14 cellular contexts compared by ENCODE assay signal in the genomic region with DNA sequence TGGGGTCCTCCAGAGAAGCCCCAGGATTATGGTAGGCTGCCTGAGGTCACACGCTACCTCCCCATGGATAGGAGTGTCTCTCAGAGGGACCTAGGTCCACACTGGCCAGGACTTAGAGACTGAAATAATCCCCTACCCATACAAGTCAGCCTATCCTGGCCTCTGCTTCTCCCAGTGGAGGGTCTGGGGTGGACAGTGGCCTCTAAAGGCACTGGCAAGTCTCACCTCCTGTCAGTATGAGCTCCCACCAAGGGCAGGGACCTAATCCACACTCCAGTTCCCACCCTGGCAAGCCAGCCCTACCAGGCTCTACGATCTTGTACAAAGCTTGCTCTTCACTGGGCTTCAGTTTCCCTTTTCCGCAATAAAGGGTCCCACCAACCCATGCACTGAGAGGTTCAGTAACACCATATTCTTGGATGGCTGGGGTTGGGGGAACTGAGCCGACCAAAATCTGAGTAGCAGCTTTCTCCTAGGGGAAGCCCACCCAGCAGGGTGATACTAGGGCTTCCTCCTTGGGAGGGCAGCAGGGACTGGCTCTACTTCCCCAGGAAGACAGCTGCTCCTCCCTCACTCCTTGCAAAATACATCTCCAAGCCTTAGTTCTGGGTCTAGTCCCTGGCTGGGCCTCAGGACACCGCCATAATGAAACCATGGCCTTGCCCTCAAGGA. TPM values are rescaled to one million over a fixed set of nuclear protein-coding genes. Genes with fewer than 3 reads are reported as not detected.
A peak's percentile ranks its signal among the peaks of the same experiment; 100 is the strongest.
DNase-seq lines count a peak whose midpoint lies in the region; ATAC-seq and TF ChIP-seq lines count a peak whose summit lies in the region.
"Had no signal": no experiment of that assay in that cellular context is flagged by ENCODE, and none has a peak within 500 bp of the region (broad histone marks: within the 10 kb centered on the region; RNA-seq: fewer than 3 reads in every experiment).

No MANE protein-coding gene starts in this region.

- 76 to 82% (median 79%) methylated on average over 5 of the region's 5 CpGs for WGBS in heart left ventricle, 4 donors

- intact Hi-C loops in heart left ventricle (cut with DNase I): no loop called here
- intact Hi-C loops in activated T-helper 2 cell treated with anti-CD3 and anti-CD28 coated beads, Interferon-gamma antibody, Interleukin-2, Interleukin-4, amounts not matched to agents 10 μg/mL and 5 μg/mL and 100 μg/mL, durations not matched to agents 14 hours and 24 hours and 36 hours (cut with micrococcal nuclease): no loop called here

- no peaks in the 10 kb centered on the region for H3K27me3 ChIP-seq in heart left ventricle
- no peaks in the 10 kb centered on the region for H3K27me3 ChIP-seq in right atrium auricular region
- no peaks in the 10 kb centered on the region for H3K27me3 ChIP-seq in muscle layer of duodenum (ENCODE audit: low read depth, low read length)
- H3K27me3 ChIP-seq: tibial nerve had no signal

- H3K4me1 ChIP-seq in heart left ventricle (peaks cover 5 to 93% (median 81%) of the 10 kb centered on the region in 12 donors), right atrium auricular region (peaks cover 0 to 75% of the 10 kb centered on the region in 2 donors), muscle layer of duodenum (ENCODE audit: control insufficient read depth in 1 of 2, insufficient read depth in 2 of 2, low read length in 2 of 2) (peaks cover 22 to 40% of the 10 kb centered on the region in 2 donors)

- no peak for ATAC-seq in heart left ventricle

- no peak for TF ChIP-seq POLR2A in heart left ventricle (IDR thresholded peaks at IDR 0.05)

- H3K9me3 Mint-ChIP-seq in activated T-helper 2 cell treated with anti-CD3 and anti-CD28 coated beads, Interferon-gamma antibody, Interleukin-2, Interleukin-4, amounts not matched to agents 10 μg/mL and 5 μg/mL and 100 μg/mL, durations not matched to agents 14 hours and 24 hours and 36 hours: no peaks in the 10 kb centered on the region
- H3K9me3 Mint-ChIP-seq in type B pancreatic cell: no peaks in the 10 kb centered on the region
- H3K9me3 Mint-ChIP-seq: H9 had no signal

- DNase-seq in heart left ventricle (no peak), right atrium auricular region (ENCODE audit: low spot score) (no peak), type B pancreatic cell (ENCODE audit: extremely low spot score, unreplicated experiment) (no peak), hippocampal formation (lab: John Stamatoyannopoulos, UW) (no peak), NCI-H1417 treated with DMSO at 0.1 percent for 48 hours (lab: John Stamatoyannopoulos, UW) (no peak)
- DNase-seq in activated T-helper 2 cell treated with anti-CD3 and anti-CD28 coated beads, Interferon-gamma antibody, Interleukin-2, Interleukin-4, amounts not matched to agents 10 μg/mL and 5 μg/mL and 100 μg/mL, durations not matched to agents 14 hours and 24 hours and 36 hours (ENCODE audit: low spot score): no peak
- no peak for DNase-seq in stimulated activated CD4-positive, alpha-beta T cell treated with anti-CD3 and anti-CD28 coated beads, Interleukin-12 subunit alpha, Interleukin-12 subunit beta, amount 100 ng/mL, for 4 hours
- DNase-seq: activated effector memory CD4-positive, alpha-beta T cell treated with anti-CD3 and anti-CD28 coated beads, Interleukin-2, amount 50 U/mL, for 16 hours; H9; head of caudate nucleus; NCI-H1092 treated with DMSO at 0.1 percent for 48 hours had no signal

- TF ChIP-seq CTCF in heart left ventricle (IDR thresholded peaks at IDR 0.05): no peak
- no peak for TF ChIP-seq CTCF in right atrium auricular region (IDR thresholded peaks at IDR 0.05)
- TF ChIP-seq CTCF in type B pancreatic cell (conservative IDR thresholded peaks at IDR 0.05): no peak

- peak overlapping the region; percentile 95 for H3K4me3 Mint-ChIP-seq in activated T-helper 2 cell treated with anti-CD3 and anti-CD28 coated beads, Interferon-gamma antibody, Interleukin-2, Interleukin-4, amounts not matched to agents 10 μg/mL and 5 μg/mL and 100 μg/mL, durations not matched to agents 14 hours and 24 hours and 36 hours (ENCODE audit: low read depth)
- H3K4me3 Mint-ChIP-seq in type B pancreatic cell: peak overlapping the region; percentile 61
- H3K4me3 Mint-ChIP-seq: B cell, H9 had no signal

- H3K27ac ChIP-seq in heart left ventricle: peak overlapping the region in 8 of 12 donors; percentile 82 to 100 (median 98)
- peak overlapping the region in 1 of 2 donors; percentile 83 for H3K27ac ChIP-seq in right atrium auricular region
- H3K27ac ChIP-seq in muscle layer of duodenum (ENCODE audit: low read length): no peak overlapping the region

- peaks cover 96% of the 10 kb centered on the region for H3K36me3 Mint-ChIP-seq in activated T-helper 2 cell treated with anti-CD3 and anti-CD28 coated beads, Interferon-gamma antibody, Interleukin-2, Interleukin-4, amounts not matched to agents 10 μg/mL and 5 μg/mL and 100 μg/mL, durations not matched to agents 14 hours and 24 hours and 36 hours (ENCODE audit: low read depth)
- peaks cover 3% of the 10 kb centered on the region for H3K36me3 Mint-ChIP-seq in type B pancreatic cell

- peaks cover 27% of the 10 kb centered on the region for H3K4me1 Mint-ChIP-seq in activated T-helper 2 cell treated with anti-CD3 and anti-CD28 coated beads, Interferon-gamma antibody, Interleukin-2, Interleukin-4, amounts not matched to agents 10 μg/mL and 5 μg/mL and 100 μg/mL, durations not matched to agents 14 hours and 24 hours and 36 hours (ENCODE audit: low read depth)
- H3K4me1 Mint-ChIP-seq in type B pancreatic cell (ENCODE audit: unreplicated experiment): peaks cover 37% of the 10 kb centered on the region

- H3K27me3 Mint-ChIP-seq in activated T-helper 2 cell treated with anti-CD3 and anti-CD28 coated beads, Interferon-gamma antibody, Interleukin-2, Interleukin-4, amounts not matched to agents 10 μg/mL and 5 μg/mL and 100 μg/mL, durations not matched to agents 14 hours and 24 hours and 36 hours (ENCODE audit: low read depth): no peaks in the 10 kb centered on the region
- H3K27me3 Mint-ChIP-seq in type B pancreatic cell: peaks cover 15% of the 10 kb centered on the region
- H3K27me3 Mint-ChIP-seq: B cell had no signal

- H3K4me3 ChIP-seq in heart left ventricle (peak overlapping the region in 9 of 12 donors; percentile 63 to 95 (median 82)), right atrium auricular region (no peak overlapping the region), muscle layer of duodenum (ENCODE audit: low read depth in 1 of 2, low read length in 2 of 2) (peak overlapping the region; percentile 77 to 83)

- H3K36me3 ChIP-seq in heart left ventricle: peaks cover 0 to 58% (median 25%) of the 10 kb centered on the region in 9 donors
- peaks cover 20% of the 10 kb centered on the region for H3K36me3 ChIP-seq in right atrium auricular region
- H3K36me3 ChIP-seq in muscle layer of duodenum (ENCODE audit: control insufficient read depth in 1 of 2, insufficient read depth in 2 of 2, low read length in 2 of 2): peaks cover 27 to 30% of the 10 kb centered on the region in 2 donors

- H3K27ac Mint-ChIP-seq in activated T-helper 2 cell treated with anti-CD3 and anti-CD28 coated beads, Interferon-gamma antibody, Interleukin-2, Interleukin-4, amounts not matched to agents 10 μg/mL and 5 μg/mL and 100 μg/mL, durations not matched to agents 14 hours and 24 hours and 36 hours: peak overlapping the region; percentile 100
- H3K27ac Mint-ChIP-seq in type B pancreatic cell: no peak overlapping the region
- H3K27ac Mint-ChIP-seq: B cell had no signal

- no peaks in the 10 kb centered on the region for H3K9me3 ChIP-seq in heart left ventricle
- no peaks in the 10 kb centered on the region for H3K9me3 ChIP-seq in right atrium auricular region
- H3K9me3 ChIP-seq in muscle layer of duodenum (ENCODE audit: control insufficient read depth in 1 of 2, low read length in 2 of 2): no peaks in the 10 kb centered on the region
- H3K9me3 ChIP-seq: tibial nerve had no signal

RNA-seq across cellular contexts. Expression of a gene that starts 2.4 kb away (rescaled TPM):
- total RNA-seq in heart left ventricle (10 to 100 TPM; 10.1 to 57.0 (median 20.3) TPM), right atrium auricular region (1 to 10 TPM; 4.7 to 9.9 TPM), type B pancreatic cell (ENCODE audit: low replicate concordance) (4.1 and 7.0 TPM in 2 replicates)
- polyA plus RNA-seq in heart left ventricle: 10 to 100 TPM in 1 of 2 donors, 1 to 10 TPM in 1; 6.9 to 30.1 TPM
- 351 and 355 TPM in 2 replicates for total RNA-seq in activated T-helper 2 cell treated with anti-CD3 and anti-CD28 coated beads, Interferon-gamma antibody, Interleukin-2, Interleukin-4, amounts not matched to agents 10 μg/mL and 5 μg/mL and 100 μg/mL, durations not matched to agents 14 hours and 24 hours and 36 hours

RNA-seq across cellular contexts. Expression of a gene that starts 7.7 kb away (rescaled TPM):
- total RNA-seq in heart left ventricle (100 to 1,000 TPM; 239 to 398 (median 316) TPM), right atrium auricular region (100 to 1,000 TPM; 148 to 187 TPM), type B pancreatic cell (ENCODE audit: low replicate concordance) (40.3 and 47.0 TPM in 2 replicates)
- 100 to 1,000 TPM; 226 to 247 TPM for polyA plus RNA-seq in heart left ventricle
- 178 and 190 TPM in 2 replicates for total RNA-seq in activated T-helper 2 cell treated with anti-CD3 and anti-CD28 coated beads, Interferon-gamma antibody, Interleukin-2, Interleukin-4, amounts not matched to agents 10 μg/mL and 5 μg/mL and 100 μg/mL, durations not matched to agents 14 hours and 24 hours and 36 hours

RNA-seq across cellular contexts. Expression of a gene that starts 39.9 kb away (rescaled TPM):
- 10 to 100 TPM in 7 of 9 donors, 1 to 10 TPM in 2; 7.8 to 19.7 (median 13.8) TPM for total RNA-seq in heart left ventricle
- 10 to 100 TPM; 10.9 to 16.7 TPM for polyA plus RNA-seq in heart left ventricle
- total RNA-seq in right atrium auricular region: 1 to 10 TPM; 7.2 to 9.6 TPM
- total RNA-seq in activated T-helper 2 cell treated with anti-CD3 and anti-CD28 coated beads, Interferon-gamma antibody, Interleukin-2, Interleukin-4, amounts not matched to agents 10 μg/mL and 5 μg/mL and 100 μg/mL, durations not matched to agents 14 hours and 24 hours and 36 hours: 61.7 and 68.7 TPM in 2 replicates
- 20.2 and 29.9 TPM in 2 replicates for total RNA-seq in type B pancreatic cell (ENCODE audit: low replicate concordance)

RNA-seq across cellular contexts. Expression of a gene that starts 41.7 kb away (rescaled TPM):
- 10 to 100 TPM; 25.4 to 56.8 (median 40.0) TPM for total RNA-seq in heart left ventricle
- 10 to 100 TPM; 28.7 to 28.9 TPM for polyA plus RNA-seq in heart left ventricle
- 10 to 100 TPM; 25.6 to 34.8 TPM for total RNA-seq in right atrium auricular region
- 35.2 and 37.2 TPM in 2 replicates for total RNA-seq in activated T-helper 2 cell treated with anti-CD3 and anti-CD28 coated beads, Interferon-gamma antibody, Interleukin-2, Interleukin-4, amounts not matched to agents 10 μg/mL and 5 μg/mL and 100 μg/mL, durations not matched to agents 14 hours and 24 hours and 36 hours
- total RNA-seq in type B pancreatic cell (ENCODE audit: low replicate concordance): 1.9 and 11.9 TPM in 2 replicates

Comparison
In these comparisons a context has a peak if more than half of its experiments do, and no peak if none do; other contexts are left out.
1. H3K4me3 ChIP-seq: peak in heart left ventricle (9 of 12) and muscle layer of duodenum (2 of 2); none in right atrium auricular region (0 of 2).